Comparison of ENCODE assay signal across 1 cellular context in genomic region chr11:96341237-96342130, GRCh38.
A peak's percentile ranks its signal among the peaks of the same experiment; 100 is the strongest.
TF ChIP-seq lines count a peak whose summit lies in the region.

No MANE protein-coding gene starts in this region.

TF ChIP-seq in HepG2, 621 proteins besides CTCF, POLR2A, EP300 and RAD21 (continued from another document and continues in another):
- TF ChIP-seq AFF4 (CRISPR knock-in tag; IDR thresholded peaks at IDR 0.05) = 0 out of 2 replicates have a peak, but pooled peaks have one; percentile 19
- TF ChIP-seq RCOR2 (CRISPR knock-in tag; IDR thresholded peaks at IDR 0.05) = 0 out of 2 replicates have a peak, but pooled peaks have one; percentile 30
- TF ChIP-seq SALL1 (CRISPR knock-in tag; IDR thresholded peaks at IDR 0.05) = peak; percentile 42; the same call in 1 of the 2 replicates
- peak; percentile 75; the same call in 1 of the 2 replicates for TF ChIP-seq FUBP1 (CRISPR knock-in tag; IDR thresholded peaks at IDR 0.05; ENCODE audit: borderline replicate concordance)
- no peak for TF ChIP-seq ZNF101 (CRISPR knock-in tag; IDR thresholded peaks at IDR 0.05; ENCODE audit: borderline replicate concordance, low read depth)
- TF ChIP-seq ZNF543 (CRISPR knock-in tag; IDR thresholded peaks at IDR 0.05) = peak; percentile 100
- TF ChIP-seq STAT5B (CRISPR knock-in tag; IDR thresholded peaks at IDR 0.05) = no peak
- TF ChIP-seq ZNF670 (CRISPR knock-in tag; IDR thresholded peaks at IDR 0.05; ENCODE audit: borderline replicate concordance) = 0 out of 2 replicates have a peak, but pooled peaks have one; percentile 54
- peak; percentile 98 for TF ChIP-seq ZBTB38 (CRISPR knock-in tag; IDR thresholded peaks at IDR 0.05)
- TF ChIP-seq AHDC1 (CRISPR knock-in tag; IDR thresholded peaks at IDR 0.05; ENCODE audit: borderline replicate concordance) = 0 out of 2 replicates have a peak, but pooled peaks have one; percentile 47
- TF ChIP-seq HINFP (CRISPR knock-in tag; IDR thresholded peaks at IDR 0.05; ENCODE audit: low read depth) = no peak
- TF ChIP-seq ZNF891 (CRISPR knock-in tag; IDR thresholded peaks at IDR 0.05) = peak; percentile 16; the same call in 1 of the 2 replicates
- peak; percentile 27; the same call in 1 of the 2 replicates for TF ChIP-seq ELF3 (CRISPR knock-in tag; IDR thresholded peaks at IDR 0.05)
- peak; percentile 37; the same call in 1 of the 2 replicates for TF ChIP-seq ZMYM3 (CRISPR knock-in tag; IDR thresholded peaks at IDR 0.05)
- no peak for TF ChIP-seq MXI1 (IDR thresholded peaks at IDR 0.05; ENCODE audit: borderline replicate concordance, low read depth, low read length)
- peak; percentile 52; the same call in 1 of the 2 replicates for TF ChIP-seq GLI4 (CRISPR knock-in tag; IDR thresholded peaks at IDR 0.05; ENCODE audit: borderline replicate concordance)
- peak; percentile 93 for TF ChIP-seq PATZ1 (CRISPR knock-in tag; IDR thresholded peaks at IDR 0.05)
- TF ChIP-seq MAZ (IDR thresholded peaks at IDR 0.05; ENCODE audit: borderline replicate concordance, low read depth, low read length) = no peak
- TF ChIP-seq MAZ (CRISPR knock-in tag; IDR thresholded peaks at IDR 0.05; ENCODE audit: low read depth) = 0 out of 2 replicates have a peak, but pooled peaks have one; percentile 48
- peak; percentile 59 to 89; a peak in 3 of 4 replicates for TF ChIP-seq HMGXB4 (CRISPR knock-in tag; IDR thresholded peaks at IDR 0.05; ENCODE audit: borderline replicate concordance in 1 of 2, low read depth in 1 of 2)
- TF ChIP-seq ZFP91 (CRISPR knock-in tag; IDR thresholded peaks at IDR 0.05; ENCODE audit: borderline replicate concordance) = peak; percentile 31; the same call in 1 of the 2 replicates
- no peak for TF ChIP-seq SP4 (CRISPR knock-in tag; IDR thresholded peaks at IDR 0.05)
- TF ChIP-seq KDM5A (IDR thresholded peaks at IDR 0.05; ENCODE audit: borderline replicate concordance, low read length) = 0 out of 2 replicates have a peak, but pooled peaks have one; percentile 15
- peak; percentile 30; the same call in 1 of the 2 replicates for TF ChIP-seq ZMYM4 (CRISPR knock-in tag; IDR thresholded peaks at IDR 0.05)
- TF ChIP-seq TBX2 (CRISPR knock-in tag; IDR thresholded peaks at IDR 0.05; ENCODE audit: borderline replicate concordance) = peak; percentile 49; the same call in 1 of the 2 replicates
- no peak for TF ChIP-seq HMGA1 (CRISPR knock-in tag; conservative IDR thresholded peaks at IDR 0.05)
- no peak for TF ChIP-seq YEATS2 (CRISPR knock-in tag; IDR thresholded peaks at IDR 0.05; ENCODE audit: borderline replicate concordance)
- peak; percentile 18; the same call in 1 of the 2 replicates for TF ChIP-seq ARNTL (CRISPR knock-in tag; IDR thresholded peaks at IDR 0.05)
- TF ChIP-seq TAF1 (CRISPR knock-in tag; IDR thresholded peaks at IDR 0.05) = 0 out of 2 replicates have a peak, but pooled peaks have one; percentile 27
- TF ChIP-seq ZNF703 (CRISPR knock-in tag; IDR thresholded peaks at IDR 0.05; ENCODE audit: borderline replicate concordance) = no peak
- TF ChIP-seq ZNF3 (CRISPR knock-in tag; IDR thresholded peaks at IDR 0.05) = no peak
- peak; percentile 67 for TF ChIP-seq KDM2A (CRISPR knock-in tag; IDR thresholded peaks at IDR 0.05; ENCODE audit: borderline replicate concordance, low read depth)
- no peak for TF ChIP-seq FOXJ3 (CRISPR knock-in tag; IDR thresholded peaks at IDR 0.05; ENCODE audit: borderline replicate concordance)
- peak; percentile 21 for TF ChIP-seq YY1 (IDR thresholded peaks at IDR 0.05; ENCODE audit: insufficient read depth, insufficient replicate concordance, low read depth, low read length)
- peak; percentile 34; the same call in 1 of the 2 replicates for TF ChIP-seq HDAC2 (CRISPR knock-in tag; IDR thresholded peaks at IDR 0.05)
- peak; percentile 51; the same call in 1 of the 2 replicates for TF ChIP-seq ZFP82 (CRISPR knock-in tag; IDR thresholded peaks at IDR 0.05; ENCODE audit: borderline replicate concordance)
- TF ChIP-seq TRIM22 (IDR thresholded peaks at IDR 0.05) = no peak
- no peak for TF ChIP-seq ARNT (IDR thresholded peaks at IDR 0.05)
- 0 out of 2 replicates have a peak, but pooled peaks have one; percentile 20 for TF ChIP-seq ZNF605 (CRISPR knock-in tag; IDR thresholded peaks at IDR 0.05)
- peak; percentile 51; the same call in 1 of the 2 replicates for TF ChIP-seq ZNF331 (CRISPR knock-in tag; IDR thresholded peaks at IDR 0.05)
- TF ChIP-seq ZNF747 (CRISPR knock-in tag; IDR thresholded peaks at IDR 0.05; ENCODE audit: borderline replicate concordance) = no peak
